15 cellular contexts compared by ENCODE assay signal in genomic region chr15:39880718-39881387, GRCh38. TPM values are rescaled to one million over a fixed set of nuclear protein-coding genes. Genes with fewer than 3 reads are reported as not detected.
DNase-seq lines count a peak whose midpoint lies in the region; FAIRE-seq and TF ChIP-seq lines count a peak whose summit lies in the region.
"Had no signal": no experiment of that assay in that cellular context is flagged by ENCODE, and none has a peak within 500 bp of the region (broad histone marks: within the 10 kb centered on the region; RNA-seq: fewer than 3 reads in every experiment).

No MANE protein-coding gene starts in this region.

- peak; percentile 29 for DNase-seq in D341Med (ENCODE audit: low spot score)
- DNase-seq in HEK293T (ENCODE audit: extremely low spot score) = no peak
- DNase-seq in NCI-H69 (lab: John Stamatoyannopoulos, UW) = peak; percentile 93
- peak; percentile 49 for DNase-seq in myocyte (ENCODE audit: low read depth)
- DNase-seq in dedifferentiated amniotic fluid mesenchymal stem cell (ENCODE audit: extremely low spot score) = no peak
- no peak for DNase-seq in GM19239 (ENCODE audit: insufficient read length, low spot score)
- no peak for DNase-seq in activated CD4-positive, alpha-beta memory T cell treated with anti-CD3 and anti-CD28 coated beads, Interleukin-2, amount 10 ng/mL, durations not matched to agents 7 days and 5 days
- DNase-seq: CD8-positive, alpha-beta memory T cell; NCI-H1048; NCI-H1694; NCI-H446 treated with DMSO at 0.1 percent for 48 hours; NCI-H748 treated with DMSO at 0.1 percent for 48 hours; PC-3; SJCRH30 had no signal

- POLR2A ChIA-PET in HEK293T (lab: Yijun Ruan, JAX) = no interaction called here
- POLR2A ChIA-PET in activated CD4-positive, alpha-beta memory T cell treated with anti-CD3 and anti-CD28 coated beads, Interleukin-2, amount 10 ng/mL, durations not matched to agents 7 days and 5 days (lab: Charles Lee) = no interaction called here

- FAIRE-seq in GM19239 (lab: Jason Lieb, UNC) = no peak

- H3K27me3 Mint-ChIP-seq in activated CD4-positive, alpha-beta memory T cell treated with anti-CD3 and anti-CD28 coated beads, Interleukin-2, amount 10 ng/mL, durations not matched to agents 7 days and 5 days = peaks cover 32% of the 10 kb centered on the region

- H3K4me3 Mint-ChIP-seq in activated CD4-positive, alpha-beta memory T cell treated with anti-CD3 and anti-CD28 coated beads, Interleukin-2, amount 10 ng/mL, durations not matched to agents 7 days and 5 days = no peak overlapping the region
- H3K4me3 Mint-ChIP-seq: CD8-positive, alpha-beta memory T cell; T-helper 2 cell treated with Interferon-gamma antibody and Interleukin-4, amounts not matched to agents 5 μg/mL and 100 μg/mL, for 36 hours had no signal

- no peaks in the 10 kb centered on the region for H3K4me1 Mint-ChIP-seq in activated CD4-positive, alpha-beta memory T cell treated with anti-CD3 and anti-CD28 coated beads, Interleukin-2, amount 10 ng/mL, durations not matched to agents 7 days and 5 days
- H3K4me1 Mint-ChIP-seq: CD8-positive, alpha-beta memory T cell had no signal

- no peaks in the 10 kb centered on the region for H3K36me3 Mint-ChIP-seq in activated CD4-positive, alpha-beta memory T cell treated with anti-CD3 and anti-CD28 coated beads, Interleukin-2, amount 10 ng/mL, durations not matched to agents 7 days and 5 days (ENCODE audit: low read depth)
- H3K36me3 Mint-ChIP-seq: CD8-positive, alpha-beta memory T cell had no signal

- H3K27ac Mint-ChIP-seq in activated CD4-positive, alpha-beta memory T cell treated with anti-CD3 and anti-CD28 coated beads, Interleukin-2, amount 10 ng/mL, durations not matched to agents 7 days and 5 days = no peak overlapping the region
- H3K27ac Mint-ChIP-seq: CD8-positive, alpha-beta memory T cell; T-helper 2 cell treated with Interferon-gamma antibody and Interleukin-4, amounts not matched to agents 5 μg/mL and 100 μg/mL, for 36 hours had no signal

- no peaks in the 10 kb centered on the region for H3K9me3 Mint-ChIP-seq in activated CD4-positive, alpha-beta memory T cell treated with anti-CD3 and anti-CD28 coated beads, Interleukin-2, amount 10 ng/mL, durations not matched to agents 7 days and 5 days
- H3K9me3 Mint-ChIP-seq: CD8-positive, alpha-beta memory T cell; T-helper 2 cell treated with Interferon-gamma antibody and Interleukin-4, amounts not matched to agents 5 μg/mL and 100 μg/mL, for 36 hours had no signal

- CTCF ChIA-PET in HEK293T (lab: Yijun Ruan, JAX) = no interaction called here
- CTCF ChIA-PET in activated CD4-positive, alpha-beta memory T cell treated with anti-CD3 and anti-CD28 coated beads, Interleukin-2, amount 10 ng/mL, durations not matched to agents 7 days and 5 days (lab: Charles Lee) = no interaction called here

TF ChIP-seq in HEK293T, 16 proteins besides CTCF, POLR2A, EP300 and RAD21:
- TF ChIP-seq PKNOX1 (IDR thresholded peaks at IDR 0.05) = peak; percentile 69
- TF ChIP-seq TARDBP (IDR thresholded peaks at IDR 0.05) = no peak

RNA-seq across cellular contexts. Expression of gene GPR176, which starts 39.2 kb away (rescaled TPM):
- 28.1 and 32.6 TPM in 2 replicates for total RNA-seq in myocyte
- polyA plus RNA-seq in myocyte (2012) = 18.5 TPM
- under 1 TPM; 0.08 to 0.13 TPM for total RNA-seq in activated CD4-positive, alpha-beta memory T cell treated with anti-CD3 and anti-CD28 coated beads, Interleukin-2, amount 10 ng/mL, durations not matched to agents 7 days and 5 days
- polyA plus RNA-seq: CD8-positive, alpha-beta memory T cell had no signal

RNA-seq across cellular contexts. Expression of gene EIF2AK4, which starts 53.1 kb away (rescaled TPM):
- total RNA-seq in myocyte = 68.3 and 70.0 TPM in 2 replicates
- polyA plus RNA-seq in myocyte (2012) = 32.0 TPM
- 10 to 100 TPM; 18.9 to 19.3 TPM for total RNA-seq in activated CD4-positive, alpha-beta memory T cell treated with anti-CD3 and anti-CD28 coated beads, Interleukin-2, amount 10 ng/mL, durations not matched to agents 7 days and 5 days

Comparison
In these comparisons a context has a peak if more than half of its experiments do, and no peak if none do; other contexts are left out.
1. DNase-seq: peak in D341Med (single experiment), NCI-H69 (single experiment) and myocyte (single experiment); none in HEK293T (single experiment), dedifferentiated amniotic fluid mesenchymal stem cell (single experiment), GM19239 (single experiment) and activated CD4-positive, alpha-beta memory T cell treated with anti-CD3 and anti-CD28 coated beads, Interleukin-2, amount 10 ng/mL, durations not matched to agents 7 days and 5 days (single experiment).
2. RNA of gene GPR176, which starts 39.2 kb away (total RNA-seq): 28.1 to 32.6 TPM in myocyte; 0.08 to 0.13 TPM in activated CD4-positive, alpha-beta memory T cell treated with anti-CD3 and anti-CD28 coated beads, Interleukin-2, amount 10 ng/mL, durations not matched to agents 7 days and 5 days; every median in the first group is over 10 times any median in the second.